ENCODE assay signal across 17 cellular contexts in the genomic region with DNA sequence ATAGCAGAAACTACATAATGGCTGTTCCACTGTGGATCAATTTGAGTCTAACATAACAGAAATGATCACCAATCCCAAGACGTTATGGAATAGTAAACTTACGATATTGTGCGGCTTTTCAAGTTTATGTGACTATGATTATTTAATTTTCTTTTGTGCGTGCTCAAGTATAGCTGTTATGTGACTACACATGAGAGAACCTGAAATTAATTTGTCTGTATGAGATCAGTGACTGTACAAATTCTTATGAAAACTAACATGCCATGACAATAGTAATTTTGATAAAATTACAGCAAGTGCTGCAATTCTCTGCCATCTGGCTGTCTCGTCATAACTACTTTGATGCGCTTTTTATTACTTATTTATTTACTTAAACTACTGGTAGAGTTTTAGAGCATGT.
DNase-seq lines count a peak whose midpoint lies in the region; ATAC-seq and TF ChIP-seq lines count a peak whose summit lies in the region.
"Had no signal": no experiment of that assay in that cellular context is flagged by ENCODE, and none has a peak within 500 bp of the region (broad histone marks: within the 10 kb centered on the region; RNA-seq: fewer than 3 reads in every experiment).

No MANE protein-coding gene starts in this region.

- TF ChIP-seq RAD21 in neural cell (conservative IDR thresholded peaks at IDR 0.05): no peak

- H3K9me2 ChIP-seq in neural cell (ENCODE audit: insufficient read depth, low read length) (no peaks in the 10 kb centered on the region), GM23248 (ENCODE audit: insufficient read depth) (no peaks in the 10 kb centered on the region)

- H3K27me3 ChIP-seq in neural cell (ENCODE audit: insufficient read depth, low read depth, low read length) (no peaks in the 10 kb centered on the region), GM23248 (replicated peaks; ENCODE audit: insufficient read depth) (no peaks in the 10 kb centered on the region)
- H3K27me3 ChIP-seq: BE2C, BLaER1 had no signal

- H3F3A ChIP-seq in neural cell (ENCODE audit: insufficient read depth, low read length, poor library complexity, severe bottlenecking): no peaks in the 10 kb centered on the region
- H3F3A ChIP-seq in GM23248 (ENCODE audit: insufficient read depth): no peaks in the 10 kb centered on the region

- TF ChIP-seq EP300 in neural cell (conservative IDR thresholded peaks at IDR 0.05; ENCODE audit: poor library complexity, severe bottlenecking): peak; percentile 73

- TF ChIP-seq CTCF in neural cell (IDR thresholded peaks at IDR 0.05; ENCODE audit: poor library complexity, severe bottlenecking): no peak

- no peak for ATAC-seq in GM21619 (IDR thresholded peaks at IDR 0.05; ENCODE audit: unreplicated experiment)

- H4K20me1 ChIP-seq in neural cell (ENCODE audit: insufficient read depth) (no peaks in the 10 kb centered on the region), GM23248 (ENCODE audit: insufficient read depth) (no peaks in the 10 kb centered on the region)
- H4K20me1 ChIP-seq: BLaER1 had no signal

- H3K9ac ChIP-seq in neural cell (ENCODE audit: low read length) (no peak overlapping the region), GM23248 (no peak overlapping the region)
- H3K9ac ChIP-seq: BLaER1 had no signal

- in situ Hi-C loops in GM23248 (cut with MboI): no loop called here

- H3K9me3 ChIP-seq in neural cell (ENCODE audit: low read length): no peaks in the 10 kb centered on the region
- H3K9me3 ChIP-seq in GM23248 (ENCODE audit: low read depth): no peaks in the 10 kb centered on the region
- H3K9me3 ChIP-seq: BE2C, BLaER1 had no signal

- H3K79me2 ChIP-seq in neural cell (replicated peaks; ENCODE audit: insufficient read depth, low read length) (no peaks in the 10 kb centered on the region), GM23248 (ENCODE audit: insufficient read depth) (no peaks in the 10 kb centered on the region)

- H3K4me2 ChIP-seq in neural cell (ENCODE audit: low read length): no peak overlapping the region
- H3K4me2 ChIP-seq in GM23248 (ENCODE audit: unreplicated experiment): no peak overlapping the region
- H3K4me2 ChIP-seq: BLaER1 had no signal

- 60 to 64% methylated on average over 6 of the region's 6 CpGs for WGBS in GM23248 (ENCODE audit: low coverage in 1 of 2, low lambda C conversion rate in 2 of 2, missing lambda C conversion rate in 2 of 2), 2 experiments

- H2AFZ ChIP-seq in neural cell (ENCODE audit: low read depth, low read length): no peak overlapping the region
- H2AFZ ChIP-seq in GM23248: no peak overlapping the region

- H3K4me1 ChIP-seq in GM23248 (ENCODE audit: insufficient read depth): no peaks in the 10 kb centered on the region
- H3K4me1 ChIP-seq: BE2C, BLaER1 had no signal

- peak; percentile 41 to 82 for DNase-seq in NCI-H1930 (lab: John Stamatoyannopoulos, UW)
- DNase-seq in SW 1271 (lab: John Stamatoyannopoulos, UW): no peak
- DNase-seq in GM23248: no peak
- DNase-seq: 8988T; ACHN; BE2C; C1 segment of cervical spinal cord; CD4-positive, alpha-beta memory T cell; CD4-positive, CD25-positive, alpha-beta regulatory T cell; CD8-positive, alpha-beta memory T cell; COR-L47; DMS 273 treated with DMSO at 0.1 percent for 48 hours; DMS79 treated with DMSO at 0.1 percent for 48 hours; GF-D8 had no signal

- H3K4me3 ChIP-seq in neural cell (ENCODE audit: low read length) (peak overlapping the region; percentile 8), GM23248 (no peak overlapping the region)
- H3K4me3 ChIP-seq: BLaER1 had no signal

- H3K36me3 ChIP-seq in neural cell (ENCODE audit: insufficient read depth, low read length): no peaks in the 10 kb centered on the region
- no peaks in the 10 kb centered on the region for H3K36me3 ChIP-seq in GM23248 (ENCODE audit: low read depth)
- H3K36me3 ChIP-seq: BE2C, BLaER1 had no signal

- H3K27ac ChIP-seq in neural cell (ENCODE audit: low read length) (peak overlapping the region; percentile 10), GM23248 (no peak overlapping the region)
- H3K27ac ChIP-seq: BLaER1 had no signal

TF ChIP-seq in neural cell, 6 proteins besides CTCF, POLR2A, EP300 and RAD21:
- TF ChIP-seq TAF1 (IDR thresholded peaks at IDR 0.05; ENCODE audit: low read depth) (no peak), POLR2AphosphoS5 (IDR thresholded peaks at IDR 0.05) (peak; percentile 62), MXI1 (conservative IDR thresholded peaks at IDR 0.05; ENCODE audit: poor library complexity, severe bottlenecking) (no peak)

Comparison
In these comparisons a context has a peak if more than half of its experiments do, and no peak if none do; other contexts are left out.
1. DNase-seq: peak in NCI-H1930 (2 of 2); none in SW 1271 (0 of 2) and GM23248 (single experiment).